ENCODE assay signal across 13 cellular contexts in genomic region chr6:165615629-165616028, GRCh38. TPM values are rescaled to one million over a fixed set of nuclear protein-coding genes. Genes with fewer than 3 reads are reported as not detected.
A peak's percentile ranks its signal among the peaks of the same experiment; 100 is the strongest.
DNase-seq lines count a peak whose midpoint lies in the region; ATAC-seq and TF ChIP-seq lines count a peak whose summit lies in the region.
"Had no signal": no experiment of that assay in that cellular context is flagged by ENCODE, and none has a peak within 500 bp of the region (broad histone marks: within the 10 kb centered on the region; RNA-seq: fewer than 3 reads in every experiment).

No MANE protein-coding gene starts in this region.

- peak overlapping the region in 1 of 2 donors; percentile 40 for H3K4me3 Mint-ChIP-seq in CD14-positive monocyte
- H3K4me3 Mint-ChIP-seq: activated T-cell treated with anti-CD3 and anti-CD28 coated beads, Interleukin-2, amount 50 U/mL, for 72 hours had no signal

- peak; percentile 40 for DNase-seq in fibroblast of mammary gland (ENCODE audit: low read depth)
- DNase-seq in sciatic nerve (ENCODE audit: low spot score), result no peak
- DNase-seq in cerebellum (ENCODE audit: low spot score), result no peak
- DNase-seq in CD14-positive monocyte (ENCODE audit: low spot score), result no peak
- DNase-seq: activated T-cell treated with anti-CD3 and anti-CD28 coated beads, Interleukin-2, amount 50 U/mL, for 72 hours; DMS79; T-helper 1 cell; thyroid gland had no signal

- H3K4me3 ChIP-seq in fibroblast of mammary gland (ENCODE audit: control insufficient read depth, low read depth, low read length), result no peak overlapping the region
- H3K4me3 ChIP-seq: thyroid gland had no signal

- TF ChIP-seq CTCF in fibroblast of mammary gland (conservative IDR thresholded peaks at IDR 0.05; ENCODE audit: control insufficient read depth, insufficient read depth, low read depth, low read length), result no peak
- no peak for TF ChIP-seq CTCF in CD14-positive monocyte (IDR thresholded peaks at IDR 0.05)

- no peaks in the 10 kb centered on the region for H3K4me1 Mint-ChIP-seq in CD14-positive monocyte

- H3K9me3 Mint-ChIP-seq in CD14-positive monocyte, result peaks cover 0 to 9% (median 4%) of the 10 kb centered on the region in 7 donors
- H3K9me3 Mint-ChIP-seq: activated T-cell treated with anti-CD3 and anti-CD28 coated beads, Interleukin-2, amount 50 U/mL, for 72 hours had no signal

- ATAC-seq in GM18519 (IDR thresholded peaks at IDR 0.05; ENCODE audit: low FRiP score, unreplicated experiment) (peak; percentile 76), HG03354 (IDR thresholded peaks at IDR 0.05; ENCODE audit: poor library complexity, severe bottlenecking, unreplicated experiment) (peak; percentile 71), sciatic nerve (peak; percentile 96), HG03039 (IDR thresholded peaks at IDR 0.05; ENCODE audit: unreplicated experiment) (no peak), HG02840 (IDR thresholded peaks at IDR 0.05; ENCODE audit: low FRiP score, unreplicated experiment) (no peak)
- ATAC-seq: activated T-cell treated with anti-CD3 and anti-CD28 coated beads, Interleukin-2, amount 50 U/mL, for 72 hours had no signal

- intact Hi-C loops in sciatic nerve (cut with DNase I) (no loop called here), CD14-positive monocyte (cut with micrococcal nuclease) (no loop called here)

- H3K27ac Mint-ChIP-seq in CD14-positive monocyte, result no peak overlapping the region
- H3K27ac Mint-ChIP-seq: activated T-cell treated with anti-CD3 and anti-CD28 coated beads, Interleukin-2, amount 50 U/mL, for 72 hours had no signal

- peaks cover 1 to 2% (median 2%) of the 10 kb centered on the region in 3 donors for H3K27me3 Mint-ChIP-seq in CD14-positive monocyte (ENCODE audit: low read depth in 3 of 3)

- no peaks in the 10 kb centered on the region for H3K36me3 Mint-ChIP-seq in CD14-positive monocyte

RNA-seq across cellular contexts. Expression of gene PDE10A, which starts 47.4 kb away (rescaled TPM):
- total RNA-seq in sciatic nerve, result 14.1 TPM
- 41.5 TPM for total RNA-seq in cerebellum
- not detected for polyA plus RNA-seq in CD14-positive monocyte
- total RNA-seq: activated T-cell treated with anti-CD3 and anti-CD28 coated beads, Interleukin-2, amount 50 U/mL, for 72 hours had no signal
- polyA plus RNA-seq: keratinocyte had no signal

Comparison
In these comparisons a context has a peak if more than half of its experiments do, and no peak if none do; other contexts are left out.
1. ATAC-seq: peak in GM18519 (single experiment), HG03354 (single experiment) and sciatic nerve (single experiment); none in HG03039 (single experiment) and HG02840 (single experiment).